ENCODE assay signal across 8 cellular contexts in the genomic region with DNA sequence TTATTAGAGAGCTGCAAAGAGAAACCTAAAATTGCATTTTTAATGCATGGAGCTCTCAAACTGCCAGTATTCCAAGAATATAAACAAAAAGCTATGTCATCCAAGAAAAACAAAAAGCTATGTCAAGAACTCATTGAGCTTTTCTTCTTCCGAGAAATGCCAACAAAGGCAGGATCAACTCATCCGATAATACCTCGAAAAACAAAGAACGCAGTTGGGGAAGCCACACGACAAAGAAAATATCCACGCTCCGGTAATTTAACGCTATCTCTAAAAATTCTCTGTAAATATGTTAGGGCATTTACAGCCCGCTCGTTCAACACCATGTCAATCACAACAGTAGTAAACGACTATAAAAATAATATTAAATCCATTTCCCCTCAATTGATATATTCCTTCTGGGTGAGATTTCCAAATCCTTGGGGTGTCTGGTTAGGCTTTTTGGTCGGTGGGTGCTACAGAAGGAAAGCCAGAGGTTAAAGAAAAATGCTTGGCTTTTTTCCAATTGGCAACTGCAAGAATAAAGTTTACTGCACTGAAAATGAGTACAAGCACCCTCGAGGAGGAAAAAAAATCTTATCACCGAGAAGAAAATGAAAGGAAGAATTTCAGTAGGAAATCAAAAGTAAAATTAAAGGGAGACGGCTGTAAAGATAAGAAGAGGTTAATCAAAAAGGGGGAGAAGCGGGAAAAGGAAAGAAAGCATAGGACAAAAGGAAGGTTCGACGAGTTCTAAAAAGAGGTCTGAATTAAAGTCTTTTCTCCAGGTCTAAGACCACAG. TPM values are rescaled to one million over a fixed set of nuclear protein-coding genes. Genes with fewer than 3 reads are reported as not detected.
DNase-seq lines count a peak whose midpoint lies in the region; ATAC-seq and TF ChIP-seq lines count a peak whose summit lies in the region.

No MANE protein-coding gene starts in this region.

- H3K36me3 ChIP-seq in cardiac muscle cell (no peaks in the 10 kb centered on the region), SJCRH30 (peaks cover 5% of the 10 kb centered on the region; the same call in 1 of the 2 replicates), neutrophil (no peaks in the 10 kb centered on the region)

- DNase-seq in cardiac muscle cell (ENCODE audit: low read depth in 1 of 2, low spot score in 1 of 2) (peak; percentile 11 to 48), left ventricle myocardium superior (no peak), SJCRH30 (peak in 1 of 2 experiments; percentile 54), epithelial cell of proximal tubule (ENCODE audit: low read depth) (no peak), DMS114 treated with DMSO at 0.1 percent for 48 hours (lab: John Stamatoyannopoulos, UW; ENCODE audit: unreplicated experiment) (no peak), T-helper 9 cell (no peak), GOT3 (lab: John Stamatoyannopoulos, UW) (no peak)

- H3K27ac ChIP-seq in cardiac muscle cell = peak overlapping the region; percentile 98
- H3K27ac ChIP-seq in SJCRH30 = peak overlapping the region; percentile 94
- peak overlapping the region; percentile 94 for H3K27ac ChIP-seq in neutrophil

- TF ChIP-seq CTCF in cardiac muscle cell (IDR thresholded peaks at IDR 0.05; ENCODE audit: low read depth, low read length) (no peak), epithelial cell of proximal tubule (conservative IDR thresholded peaks at IDR 0.05; ENCODE audit: low read depth, low read length) (no peak), neutrophil (IDR thresholded peaks at IDR 0.05) (no peak)

- H3K4me1 ChIP-seq in cardiac muscle cell (ENCODE audit: low read depth) (peaks cover 22% of the 10 kb centered on the region), SJCRH30 (no peaks in the 10 kb centered on the region), neutrophil (ENCODE audit: control insufficient read depth in 1 of 2, insufficient read depth in 1 of 2, low read depth in 1 of 2, low read length in 1 of 2) (peaks cover 25 to 26% of the 10 kb centered on the region in 2 experiments)

- H3K9me3 ChIP-seq in cardiac muscle cell (ENCODE audit: low read depth) (no peaks in the 10 kb centered on the region), SJCRH30 (replicated peaks) (no peaks in the 10 kb centered on the region), neutrophil (no peaks in the 10 kb centered on the region)

- peak overlapping the region; percentile 70 for H3K4me3 ChIP-seq in cardiac muscle cell
- peak overlapping the region; percentile 78 for H3K4me3 ChIP-seq in SJCRH30
- H3K4me3 ChIP-seq in epithelial cell of proximal tubule (ENCODE audit: low read depth, low read length) = peak overlapping the region; percentile 78
- H3K4me3 ChIP-seq in neutrophil (ENCODE audit: low read depth in 1 of 2, low read length in 1 of 2) = peak overlapping the region; percentile 95

- ATAC-seq in left ventricle myocardium superior = no peak

- intact Hi-C loops in left ventricle myocardium superior (cut with micrococcal nuclease) = no loop called here

- H3K27me3 ChIP-seq in cardiac muscle cell (no peaks in the 10 kb centered on the region), SJCRH30 (no peaks in the 10 kb centered on the region), neutrophil (no peaks in the 10 kb centered on the region)

RNA-seq across cellular contexts. Expression of a gene that starts 0.9 kb away (rescaled TPM):
- total RNA-seq in cardiac muscle cell (135 and 176 TPM in 2 replicates), left ventricle myocardium superior (51.2 TPM), epithelial cell of proximal tubule (41.4 and 58.0 TPM in 2 replicates)
- 95.3 and 123 TPM in 2 replicates for polyA plus RNA-seq in cardiac muscle cell
- total RNA-seq in SJCRH30 (2014; rRNA removed; shearing (Covaris generic)) = 148 and 189 TPM in 2 replicates

RNA-seq across cellular contexts. Expression of a gene that starts 10.4 kb away (rescaled TPM):
- total RNA-seq in cardiac muscle cell (33.8 and 41.9 TPM in 2 replicates), left ventricle myocardium superior (110 TPM), epithelial cell of proximal tubule (22.0 and 26.1 TPM in 2 replicates)
- polyA plus RNA-seq in cardiac muscle cell = 58.7 and 65.7 TPM in 2 replicates
- total RNA-seq in SJCRH30 (2014; rRNA removed; shearing (Covaris generic)) = 47.8 and 50.0 TPM in 2 replicates

RNA-seq across cellular contexts. Expression of a gene that starts 46.0 kb away (rescaled TPM):
- 105 and 163 TPM in 2 replicates for total RNA-seq in cardiac muscle cell
- polyA plus RNA-seq in cardiac muscle cell = 285 and 359 TPM in 2 replicates
- total RNA-seq in left ventricle myocardium superior = 129 TPM
- 646 and 678 TPM in 2 replicates for total RNA-seq in SJCRH30 (2014; rRNA removed; shearing (Covaris generic))
- 317 and 331 TPM in 2 replicates for total RNA-seq in epithelial cell of proximal tubule

RNA-seq across cellular contexts. Expression of a gene that starts 54.3 kb away (rescaled TPM):
- total RNA-seq in cardiac muscle cell (70.8 and 75.5 TPM in 2 replicates), left ventricle myocardium superior (28.5 TPM), epithelial cell of proximal tubule (55.7 and 90.1 TPM in 2 replicates)
- polyA plus RNA-seq in cardiac muscle cell = 109 and 113 TPM in 2 replicates
- total RNA-seq in SJCRH30 (2014; rRNA removed; shearing (Covaris generic)) = 78.7 and 80.9 TPM in 2 replicates

RNA-seq across cellular contexts. Expression of a gene that starts 56.7 kb away (rescaled TPM):
- total RNA-seq in cardiac muscle cell (11.9 and 14.6 TPM in 2 replicates), left ventricle myocardium superior (10.3 TPM), epithelial cell of proximal tubule (8.1 TPM in 2 replicates)
- 10.0 and 10.3 TPM in 2 replicates for polyA plus RNA-seq in cardiac muscle cell
- 16.2 and 16.7 TPM in 2 replicates for total RNA-seq in SJCRH30 (2014; rRNA removed; shearing (Covaris generic))

Comparison
In these comparisons a context has a peak if more than half of its experiments do, and no peak if none do; other contexts are left out.
1. DNase-seq: peak in cardiac muscle cell (2 of 2); none in left ventricle myocardium superior (single experiment), epithelial cell of proximal tubule (single experiment), DMS114 treated with DMSO at 0.1 percent for 48 hours (single experiment), T-helper 9 cell (single experiment) and GOT3 (single experiment).
2. Peak in every context shown above with its lines, with median percentiles within 50 percentile points of each other: H3K27ac ChIP-seq and H3K4me3 ChIP-seq.